In genomic region chr13:97567510-97568243, GRCh38 we compare ENCODE assay signal across 10 cellular contexts.
DNase-seq lines count a peak whose midpoint lies in the region; ATAC-seq, FAIRE-seq and TF ChIP-seq lines count a peak whose summit lies in the region.
"Had no signal": no experiment of that assay in that cellular context is flagged by ENCODE, and none has a peak within 500 bp of the region (broad histone marks: within the 10 kb centered on the region; RNA-seq: fewer than 3 reads in every experiment).

No MANE protein-coding gene starts in this region.

- H3K9me3 ChIP-seq in astrocyte (ENCODE audit: insufficient read depth, low read depth, low read length) (no peaks in the 10 kb centered on the region), neuronal stem cell (replicated peaks in 1 of 2; ENCODE audit: control insufficient read depth in 2 of 2, insufficient read depth in 1 of 2, low read depth in 1 of 2, low read length in 2 of 2) (no peaks in the 10 kb centered on the region)
- H3K9me3 ChIP-seq: tibial artery had no signal

- no peaks in the 10 kb centered on the region for H3K36me3 Mint-ChIP-seq in astrocyte (ENCODE audit: low read depth, unreplicated experiment)
- H3K36me3 Mint-ChIP-seq: CD4-positive, CD25-positive, alpha-beta regulatory T cell had no signal

- no peak overlapping the region for H2BK120ac ChIP-seq in neuronal stem cell (ENCODE audit: low read depth, low read length)

- no peak for TF ChIP-seq CTCF in astrocyte (IDR thresholded peaks at IDR 0.05; ENCODE audit: insufficient read depth, low read depth, low read length)

- no peak overlapping the region for H3K4me3 Mint-ChIP-seq in astrocyte (ENCODE audit: unreplicated experiment)
- H3K4me3 Mint-ChIP-seq: CD4-positive, CD25-positive, alpha-beta regulatory T cell had no signal

- peak overlapping the region; percentile 10 for H3K14ac ChIP-seq in neuronal stem cell (ENCODE audit: low read length)

- ATAC-seq in HG03064 (IDR thresholded peaks at IDR 0.05; ENCODE audit: low read depth, unreplicated experiment): peak; percentile 87

- H3K27ac Mint-ChIP-seq in astrocyte (ENCODE audit: unreplicated experiment): no peak overlapping the region

- H3K4me3 ChIP-seq in astrocyte (ENCODE audit: insufficient read depth, low read depth, low read length) (no peak overlapping the region), neuronal stem cell (ENCODE audit: low read length in 2 of 2) (no peak overlapping the region)
- H3K4me3 ChIP-seq: tibial artery had no signal

- no peaks in the 10 kb centered on the region for H3K79me1 ChIP-seq in neuronal stem cell (ENCODE audit: low read depth, low read length)

- peak; percentile 84 for DNase-seq in A172 (ENCODE audit: low spot score)
- DNase-seq in GM19239 (ENCODE audit: insufficient read length, low spot score): peak; percentile 9
- DNase-seq in astrocyte (ENCODE audit: low read depth): peak; percentile 8
- no peak for DNase-seq in neuronal stem cell (ENCODE audit: low spot score)
- DNase-seq in stimulated activated naive CD4-positive, alpha-beta T cell treated with Interleukin-2 at 50 U/mL for 16 hours (lab: John Stamatoyannopoulos, UW): no peak
- DNase-seq in stimulated activated naive CD4-positive, alpha-beta T cell (lab: John Stamatoyannopoulos, UW): no peak
- no peak for DNase-seq in NCI-H2029 (lab: John Stamatoyannopoulos, UW)
- DNase-seq: CD4-positive, CD25-positive, alpha-beta regulatory T cell had no signal

- H3K27me3 ChIP-seq in astrocyte (ENCODE audit: insufficient read depth, low read length) (no peaks in the 10 kb centered on the region), neuronal stem cell (ENCODE audit: control insufficient read depth in 3 of 3, insufficient read depth in 3 of 3, low read depth in 1 of 3, low read length in 3 of 3) (no peaks in the 10 kb centered on the region)
- H3K27me3 ChIP-seq: tibial artery had no signal

- H3K79me2 ChIP-seq in astrocyte (ENCODE audit: insufficient read depth, low read length): no peaks in the 10 kb centered on the region

- H3K4me1 ChIP-seq in astrocyte (ENCODE audit: insufficient read depth, low read length) (no peaks in the 10 kb centered on the region), neuronal stem cell (ENCODE audit: control insufficient read depth in 2 of 2, insufficient read depth in 1 of 2, low read depth in 1 of 2, low read length in 2 of 2) (peaks cover 0 to 15% of the 10 kb centered on the region in 2 donors)

- no peak overlapping the region for H4K8ac ChIP-seq in neuronal stem cell (ENCODE audit: low read depth, low read length)

- no peak overlapping the region for H2BK5ac ChIP-seq in neuronal stem cell (ENCODE audit: low read length)

- no peak overlapping the region for H2BK12ac ChIP-seq in neuronal stem cell (ENCODE audit: low read length)

- no peak overlapping the region for H3K18ac ChIP-seq in neuronal stem cell (ENCODE audit: low read length)

- no peaks in the 10 kb centered on the region for H4K20me1 ChIP-seq in astrocyte (ENCODE audit: insufficient read depth, low read length)

- no peak overlapping the region for H2BK15ac ChIP-seq in neuronal stem cell (ENCODE audit: low read length)

- H3K27ac ChIP-seq in astrocyte (ENCODE audit: low read depth, low read length) (no peak overlapping the region), neuronal stem cell (replicated peaks; ENCODE audit: low read length) (no peak overlapping the region)
- H3K27ac ChIP-seq: tibial artery had no signal

- H2AFZ ChIP-seq in astrocyte (ENCODE audit: low read depth, low read length) (no peak overlapping the region), neuronal stem cell (ENCODE audit: low read length) (no peak overlapping the region)

- H4K91ac ChIP-seq in neuronal stem cell (ENCODE audit: low read depth, low read length, poor library complexity): no peak overlapping the region

- WGBS in neuronal stem cell (ENCODE audit: extremely low coverage in 2 of 2, insufficient read length in 2 of 2, insufficient replicate concordance in 1 of 2), 2 donors: no CpG with 5 or more reads among the region's 3 CpGs

- FAIRE-seq in GM19239 (lab: Jason Lieb, UNC) (peak; percentile 86), astrocyte (lab: Jason Lieb, UNC) (no peak)

- no peak overlapping the region for H3K9ac ChIP-seq in astrocyte (ENCODE audit: low read length)
- H3K9ac ChIP-seq in neuronal stem cell (ENCODE audit: low read depth, low read length, poor library complexity): no peak overlapping the region

- H3K4me1 Mint-ChIP-seq in astrocyte (ENCODE audit: low read depth, unreplicated experiment): peaks cover 8% of the 10 kb centered on the region
- H3K4me1 Mint-ChIP-seq: CD4-positive, CD25-positive, alpha-beta regulatory T cell had no signal

- H3K9me3 Mint-ChIP-seq in astrocyte (ENCODE audit: unreplicated experiment): no peaks in the 10 kb centered on the region

- H3K4ac ChIP-seq in neuronal stem cell (ENCODE audit: low read length): no peak overlapping the region

- no peak overlapping the region for H3K23ac ChIP-seq in neuronal stem cell (ENCODE audit: low read depth, low read length, poor library complexity)

- H3K27me3 Mint-ChIP-seq in astrocyte (ENCODE audit: low read depth, unreplicated experiment): no peaks in the 10 kb centered on the region

- H2AK5ac ChIP-seq in neuronal stem cell (ENCODE audit: low read depth, low read length): no peak overlapping the region

- H3K4me2 ChIP-seq in astrocyte (ENCODE audit: low read length) (no peak overlapping the region), neuronal stem cell (ENCODE audit: insufficient read depth, low read length, poor library complexity, severe bottlenecking) (no peak overlapping the region)

- no peaks in the 10 kb centered on the region for H3K36me3 ChIP-seq in astrocyte (ENCODE audit: insufficient read depth, low read length)
- H3K36me3 ChIP-seq in neuronal stem cell (replicated peaks in 1 of 2; ENCODE audit: control insufficient read depth in 2 of 2, insufficient read depth in 2 of 2, low read length in 2 of 2): no peaks in the 10 kb centered on the region
- H3K36me3 ChIP-seq: tibial artery had no signal

Comparison
In these comparisons a context has a peak if more than half of its experiments do, and no peak if none do; other contexts are left out.
1. DNase-seq: peak in A172 (single experiment), GM19239 (single experiment) and astrocyte (single experiment); none in neuronal stem cell (single experiment), stimulated activated naive CD4-positive, alpha-beta T cell treated with Interleukin-2 at 50 U/mL for 16 hours (single experiment), stimulated activated naive CD4-positive, alpha-beta T cell (0 of 6) and NCI-H2029 (single experiment).